In genomic region chr4:1720163-1720983, GRCh38 we compare ENCODE assay signal across 8 cellular contexts. TPM values are rescaled to one million over a fixed set of nuclear protein-coding genes. Genes with fewer than 3 reads are reported as not detected.
DNase-seq lines count a peak whose midpoint lies in the region; ATAC-seq, FAIRE-seq and TF ChIP-seq lines count a peak whose summit lies in the region.

No MANE protein-coding gene starts in this region.

- POLR2A ChIA-PET in Panc1 (lab: Charles Lee) = no interaction called here

- peak overlapping the region; percentile 88 for H2AFZ ChIP-seq in astrocyte (ENCODE audit: low read depth, low read length)

- intact Hi-C loops in Panc1 (cut with micrococcal nuclease; ENCODE audit: unreplicated experiment) = no loop called here

- H3K36me3 Mint-ChIP-seq in astrocyte (ENCODE audit: low read depth, unreplicated experiment) = peaks cover 2% of the 10 kb centered on the region

- H3K27me3 Mint-ChIP-seq in astrocyte (ENCODE audit: low read depth, unreplicated experiment) = no peaks in the 10 kb centered on the region

- peak overlapping the region; percentile 83 for H3K9ac ChIP-seq in astrocyte (ENCODE audit: low read length)

- BruUV-seq in Panc1 (replicated peaks; lab: Mats Ljungman, UMichigan) = no TSS peak

- H3K4me1 Mint-ChIP-seq in astrocyte (ENCODE audit: low read depth, unreplicated experiment) = peaks cover 17% of the 10 kb centered on the region

- DNase-seq in SKM-1 treated with dmso at 0.1 percent for 144 hours (lab: John Stamatoyannopoulos, UW; ENCODE audit: unreplicated experiment) (peak; percentile 27), SKM-1 (lab: John Stamatoyannopoulos, UW; ENCODE audit: unreplicated experiment) (no peak), Panc1 (ENCODE audit: low read depth, low spot score) (no peak), astrocyte (ENCODE audit: low read depth) (no peak), hypothalamus (lab: John Stamatoyannopoulos, UW) (peak in 29 of 51 donors; percentile 6 to 76 (median 44)), retinal pigment epithelial cell (ENCODE audit: low read depth) (no peak), NCI-H1436 (lab: John Stamatoyannopoulos, UW) (no peak)

- no peak for FAIRE-seq in astrocyte (lab: Jason Lieb, UNC)

- peak overlapping the region; percentile 64 to 69 for H3K4me3 ChIP-seq in Panc1 (ENCODE audit: low read depth in 2 of 2, low read length in 2 of 2)
- peak overlapping the region; percentile 71 for H3K4me3 ChIP-seq in astrocyte (ENCODE audit: insufficient read depth, low read depth, low read length)
- peak overlapping the region; percentile 69 for H3K4me3 ChIP-seq in retinal pigment epithelial cell (ENCODE audit: low read length)

- H4K20me1 ChIP-seq in astrocyte (ENCODE audit: insufficient read depth, low read length) = peaks cover 44% of the 10 kb centered on the region

- CTCF ChIA-PET in Panc1 (lab: Charles Lee) = no interaction called here

- in situ Hi-C loops in Panc1 (cut with HindIII; ENCODE audit: low pct_unique_long_range_greater_than_20kb, low sequenced_read_pairs) = no loop called here

- peak overlapping the region; percentile 100 for H3K4me2 ChIP-seq in astrocyte (ENCODE audit: low read length)

- ATAC-seq in HG02642 (IDR thresholded peaks at IDR 0.05; ENCODE audit: poor library complexity, unreplicated experiment) (peak; percentile 16), Panc1 (peak; percentile 21)

- peak overlapping the region; percentile 89 for H3K4me3 Mint-ChIP-seq in astrocyte (ENCODE audit: unreplicated experiment)

- no peaks in the 10 kb centered on the region for H3K9me3 Mint-ChIP-seq in astrocyte (ENCODE audit: unreplicated experiment)

- H3K4me1 ChIP-seq in Panc1 (ENCODE audit: control insufficient read depth, insufficient read depth, low read length) = peaks cover 36% of the 10 kb centered on the region
- H3K4me1 ChIP-seq in astrocyte (ENCODE audit: insufficient read depth, low read length) = peaks cover 24% of the 10 kb centered on the region

- H3K27ac Mint-ChIP-seq in astrocyte (ENCODE audit: unreplicated experiment) = peak overlapping the region; percentile 53

- H3K9me3 ChIP-seq in Panc1 (ENCODE audit: control insufficient read depth, insufficient read depth, low read depth, low read length) (no peaks in the 10 kb centered on the region), astrocyte (ENCODE audit: insufficient read depth, low read depth, low read length) (no peaks in the 10 kb centered on the region)

- H3K27me3 ChIP-seq in Panc1 (ENCODE audit: control insufficient read depth, insufficient read depth, low read length) (no peaks in the 10 kb centered on the region), astrocyte (ENCODE audit: insufficient read depth, low read length) (no peaks in the 10 kb centered on the region)

- H3K36me3 ChIP-seq in Panc1 (ENCODE audit: control insufficient read depth, insufficient read depth, low read length) = peaks cover 7% of the 10 kb centered on the region
- peaks cover 4% of the 10 kb centered on the region for H3K36me3 ChIP-seq in astrocyte (ENCODE audit: insufficient read depth, low read length)

- H3K27ac ChIP-seq in Panc1 (ENCODE audit: low read length) (peak overlapping the region; percentile 76), astrocyte (ENCODE audit: low read depth, low read length) (peak overlapping the region; percentile 33)

- no peak for TF ChIP-seq CTCF in Panc1 (IDR thresholded peaks at IDR 0.05)
- TF ChIP-seq CTCF in astrocyte (IDR thresholded peaks at IDR 0.05; ENCODE audit: insufficient read depth, low read depth, low read length) = no peak
- no peak for TF ChIP-seq CTCF in retinal pigment epithelial cell (conservative IDR thresholded peaks at IDR 0.05; ENCODE audit: low read depth, low read length)

- peaks cover 75% of the 10 kb centered on the region for H3K79me2 ChIP-seq in astrocyte (ENCODE audit: insufficient read depth, low read length)

RNA-seq across cellular contexts. Expression of gene TMEM129, which starts 0.8 kb away (rescaled TPM):
- total RNA-seq in Panc1 (2021; ENCODE audit: unreplicated experiment) (32.6 TPM), astrocyte (26.8 and 29.3 TPM in 2 replicates)
- 37.6 TPM for polyA plus RNA-seq in Panc1 (2012; ENCODE audit: insufficient read length)

RNA-seq across cellular contexts. Expression of gene TACC3, which starts 0.9 kb away (rescaled TPM):
- 106 TPM for total RNA-seq in Panc1 (2021; ENCODE audit: unreplicated experiment)
- polyA plus RNA-seq in Panc1 (2012; ENCODE audit: insufficient read length) = 82.2 TPM
- total RNA-seq in astrocyte = 10.2 and 15.0 TPM in 2 replicates

RNA-seq across cellular contexts. Expression of gene SLBP, which starts 8.3 kb away (rescaled TPM):
- total RNA-seq in Panc1 (2021; ENCODE audit: unreplicated experiment) (73.4 TPM), astrocyte (44.5 and 45.1 TPM in 2 replicates)
- polyA plus RNA-seq in Panc1 (2012; ENCODE audit: insufficient read length) = 81.0 TPM

RNA-seq across cellular contexts. Expression of gene FAM53A, which starts 36.3 kb away (rescaled TPM):
- total RNA-seq in Panc1 (2021; ENCODE audit: unreplicated experiment) (7.0 TPM), astrocyte (2.1 and 3.4 TPM in 2 replicates)
- polyA plus RNA-seq in Panc1 (2012; ENCODE audit: insufficient read length) = 4.6 TPM

Comparison
In these comparisons a context has a peak if more than half of its experiments do, and no peak if none do; other contexts are left out.
1. DNase-seq: peak in SKM-1 treated with dmso at 0.1 percent for 144 hours (single experiment) and hypothalamus (29 of 51); none in SKM-1 (single experiment), Panc1 (single experiment), astrocyte (single experiment), retinal pigment epithelial cell (single experiment) and NCI-H1436 (single experiment).
2. Peak in every context shown above with its lines, with median percentiles within 50 percentile points of each other: H3K4me3 ChIP-seq.